16 cellular contexts compared by ENCODE assay signal in genomic region chr1:45479039-45479748, GRCh38. TPM values are rescaled to one million over a fixed set of nuclear protein-coding genes. Genes with fewer than 3 reads are reported as not detected.
DNase-seq lines count a peak whose midpoint lies in the region; ATAC-seq, FAIRE-seq and TF ChIP-seq lines count a peak whose summit lies in the region.
"Had no signal": no experiment of that assay in that cellular context is flagged by ENCODE, and none has a peak within 500 bp of the region (broad histone marks: within the 10 kb centered on the region; RNA-seq: fewer than 3 reads in every experiment).

No MANE protein-coding gene starts in this region.

- ATAC-seq in activated T-helper 17 cell treated with anti-CD3 and anti-CD28 coated beads, Interleukin-2, amount 50 U/mL, for 72 hours (replicated peaks), result no peak
- ATAC-seq in GM21786 (IDR thresholded peaks at IDR 0.05; ENCODE audit: unreplicated experiment), result no peak
- ATAC-seq in stimulated activated naive B cell treated with anti-CD40 and anti-IgM and Interleukin-4, amounts not matched to agents 10 μg/mL and 1 μg/mL and 100 μg/mL, for 72 hours (replicated peaks), result no peak
- ATAC-seq: A549, GM23338 had no signal

- no peaks in the 10 kb centered on the region for H3K36me3 Mint-ChIP-seq in activated T-helper 17 cell treated with anti-CD3 and anti-CD28 coated beads, Interleukin-2, amount 50 U/mL, for 72 hours (ENCODE audit: low read depth)
- H3K36me3 Mint-ChIP-seq in nephron progenitor cell (ENCODE audit: low read depth), result no peaks in the 10 kb centered on the region
- H3K36me3 Mint-ChIP-seq in stimulated activated naive B cell treated with anti-CD40 and anti-IgM and Interleukin-4, amounts not matched to agents 10 μg/mL and 1 μg/mL and 100 μg/mL, for 72 hours, result peaks cover 2 to 5% of the 10 kb centered on the region in 2 donors

- H3K9me3 Mint-ChIP-seq in activated T-helper 17 cell treated with anti-CD3 and anti-CD28 coated beads, Interleukin-2, amount 50 U/mL, for 72 hours, result no peaks in the 10 kb centered on the region
- H3K9me3 Mint-ChIP-seq in nephron progenitor cell, result no peaks in the 10 kb centered on the region
- no peaks in the 10 kb centered on the region for H3K9me3 Mint-ChIP-seq in stimulated activated naive B cell treated with anti-CD40 and anti-IgM and Interleukin-4, amounts not matched to agents 10 μg/mL and 1 μg/mL and 100 μg/mL, for 72 hours
- H3K9me3 Mint-ChIP-seq: CD8-positive, alpha-beta memory T cell; GM23338 had no signal

- H3K27ac Mint-ChIP-seq in activated T-helper 17 cell treated with anti-CD3 and anti-CD28 coated beads, Interleukin-2, amount 50 U/mL, for 72 hours, result peak overlapping the region; percentile 23
- peak overlapping the region; percentile 8 for H3K27ac Mint-ChIP-seq in nephron progenitor cell
- H3K27ac Mint-ChIP-seq in stimulated activated naive B cell treated with anti-CD40 and anti-IgM and Interleukin-4, amounts not matched to agents 10 μg/mL and 1 μg/mL and 100 μg/mL, for 72 hours, result no peak overlapping the region
- H3K27ac Mint-ChIP-seq: CD8-positive, alpha-beta memory T cell; GM23338 had no signal

- H3K4me3 Mint-ChIP-seq in activated T-helper 17 cell treated with anti-CD3 and anti-CD28 coated beads, Interleukin-2, amount 50 U/mL, for 72 hours, result no peak overlapping the region
- H3K4me3 Mint-ChIP-seq in nephron progenitor cell, result no peak overlapping the region
- no peak overlapping the region for H3K4me3 Mint-ChIP-seq in stimulated activated naive B cell treated with anti-CD40 and anti-IgM and Interleukin-4, amounts not matched to agents 10 μg/mL and 1 μg/mL and 100 μg/mL, for 72 hours
- H3K4me3 Mint-ChIP-seq: CD8-positive, alpha-beta memory T cell; GM23338 had no signal

- H3K4me1 Mint-ChIP-seq in activated T-helper 17 cell treated with anti-CD3 and anti-CD28 coated beads, Interleukin-2, amount 50 U/mL, for 72 hours, result no peaks in the 10 kb centered on the region
- H3K4me1 Mint-ChIP-seq in nephron progenitor cell, result no peaks in the 10 kb centered on the region
- peaks cover 8 to 9% of the 10 kb centered on the region in 2 donors for H3K4me1 Mint-ChIP-seq in stimulated activated naive B cell treated with anti-CD40 and anti-IgM and Interleukin-4, amounts not matched to agents 10 μg/mL and 1 μg/mL and 100 μg/mL, for 72 hours
- H3K4me1 Mint-ChIP-seq: GM23338 had no signal

- no peak for DNase-seq in nephron progenitor cell
- no peak for DNase-seq in NK-92 treated with Interleukin-12 subunit alpha and Interleukin-12 subunit beta, amount 100 ng/mL, for 24 hours (lab: John Stamatoyannopoulos, UW)
- no peak for DNase-seq in stimulated activated naive B cell treated with anti-CD40 and anti-IgM and Interleukin-4, amounts not matched to agents 10 μg/mL and 1 μg/mL and 100 μg/mL, for 72 hours
- DNase-seq: AML-193; Caco-2; CD8-positive, alpha-beta memory T cell; DND-41; GF-D8; H7 had no signal

- H3K27me3 Mint-ChIP-seq in activated T-helper 17 cell treated with anti-CD3 and anti-CD28 coated beads, Interleukin-2, amount 50 U/mL, for 72 hours, result no peaks in the 10 kb centered on the region
- H3K27me3 Mint-ChIP-seq in nephron progenitor cell (ENCODE audit: low read depth, poor library complexity), result peaks cover 13% of the 10 kb centered on the region
- H3K27me3 Mint-ChIP-seq in stimulated activated naive B cell treated with anti-CD40 and anti-IgM and Interleukin-4, amounts not matched to agents 10 μg/mL and 1 μg/mL and 100 μg/mL, for 72 hours, result no peaks in the 10 kb centered on the region
- H3K27me3 Mint-ChIP-seq: CD8-positive, alpha-beta memory T cell had no signal

- no peak for TF ChIP-seq CTCF in nephron progenitor cell (IDR thresholded peaks at IDR 0.05)

- peak; percentile 87 for FAIRE-seq in A204.1 (lab: Jason Lieb, UNC)
- peak; percentile 66 for FAIRE-seq in G401.6 (lab: Jason Lieb, UNC)
- FAIRE-seq: A549, HTR-8/SVneo had no signal

RNA-seq across cellular contexts. Expression of gene TESK2, which starts 11.8 kb away (rescaled TPM):
- total RNA-seq in activated T-helper 17 cell treated with anti-CD3 and anti-CD28 coated beads, Interleukin-2, amount 50 U/mL, for 72 hours, result 1 to 10 TPM; 2.7 to 8.9 TPM

RNA-seq across cellular contexts. Expression of gene CCDC163, which starts 20.7 kb away (rescaled TPM):
- 1 to 10 TPM; 3.4 TPM for total RNA-seq in activated T-helper 17 cell treated with anti-CD3 and anti-CD28 coated beads, Interleukin-2, amount 50 U/mL, for 72 hours

RNA-seq across cellular contexts. Expression of gene MMACHC, which starts 20.9 kb away (rescaled TPM):
- 1 to 10 TPM; 3.7 to 4.9 TPM for total RNA-seq in activated T-helper 17 cell treated with anti-CD3 and anti-CD28 coated beads, Interleukin-2, amount 50 U/mL, for 72 hours

RNA-seq across cellular contexts. Expression of gene PRDX1, which starts 42.5 kb away (rescaled TPM):
- total RNA-seq in activated T-helper 17 cell treated with anti-CD3 and anti-CD28 coated beads, Interleukin-2, amount 50 U/mL, for 72 hours, result 100 to 1,000 TPM; 344 to 571 TPM
